8 cellular contexts compared by ENCODE assay signal in the genomic region with DNA sequence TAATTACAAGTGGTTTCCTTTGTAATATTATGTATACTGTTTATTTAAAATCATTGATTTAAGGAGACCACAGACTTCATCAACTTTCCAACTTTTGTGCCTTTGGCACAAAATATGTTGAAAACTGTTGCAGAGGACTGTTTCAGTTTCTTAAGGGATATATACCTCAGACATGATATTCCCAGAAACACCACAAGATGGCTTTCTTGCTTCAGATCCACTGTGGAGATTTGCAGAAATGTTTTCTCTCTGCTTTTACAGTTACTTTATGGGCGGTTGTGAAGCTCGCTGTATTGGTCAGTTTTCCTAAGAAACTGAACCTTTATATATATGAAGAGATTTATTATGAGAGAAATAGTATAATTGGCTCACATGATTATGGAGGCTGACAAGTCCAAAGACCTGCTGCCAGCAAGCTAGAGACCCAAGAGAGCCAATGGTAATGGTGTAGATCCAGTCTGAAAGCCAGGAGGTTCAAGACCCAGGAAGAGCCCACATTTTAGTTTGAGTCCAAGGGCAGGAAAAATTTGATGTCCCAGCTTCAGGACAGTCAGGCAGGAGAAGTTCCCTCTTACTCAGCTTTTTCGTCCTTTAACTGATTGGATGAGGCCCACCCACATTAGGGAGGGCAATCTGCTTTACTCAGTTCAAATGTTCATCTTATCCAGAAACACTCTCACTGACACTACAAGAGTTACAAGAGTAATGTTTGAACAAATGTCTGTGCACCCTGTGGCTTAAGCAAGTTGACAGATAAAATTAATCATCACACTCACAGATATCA. TPM values are rescaled to one million over a fixed set of nuclear protein-coding genes. Genes with fewer than 3 reads are reported as not detected.
A peak's percentile ranks its signal among the peaks of the same experiment; 100 is the strongest.
DNase-seq lines count a peak whose midpoint lies in the region; ATAC-seq and TF ChIP-seq lines count a peak whose summit lies in the region.

No MANE protein-coding gene starts in this region.

- POLR2A ChIA-PET in activated CD8-positive, alpha-beta T cell treated with anti-CD3 and anti-CD28 coated beads for 36 hours (lab: Charles Lee), result interaction anchor here (1.0 kb wide), 1 partner anchor 15 kb away, joined by 3 read pairs; no protein-coding TSS in a partner anchor

- ATAC-seq in GM18907 (IDR thresholded peaks at IDR 0.05; ENCODE audit: unreplicated experiment) (peak; percentile 60), HG03045 (IDR thresholded peaks at IDR 0.05; ENCODE audit: unreplicated experiment) (no peak)
- no peak for ATAC-seq in activated CD8-positive, alpha-beta T cell treated with anti-CD3 and anti-CD28 coated beads for 36 hours
- no peak for ATAC-seq in stimulated activated memory B cell treated with anti-CD40 and anti-IgM and Interleukin-4, amounts not matched to agents 10 μg/mL and 1 μg/mL and 100 μg/mL, for 72 hours

- H3K4me1 Mint-ChIP-seq in brain, result no peaks in the 10 kb centered on the region
- no peaks in the 10 kb centered on the region for H3K4me1 Mint-ChIP-seq in activated CD8-positive, alpha-beta T cell treated with anti-CD3 and anti-CD28 coated beads for 36 hours (ENCODE audit: low read depth)
- H3K4me1 Mint-ChIP-seq in stimulated activated memory B cell treated with anti-CD40 and anti-IgM and Interleukin-4, amounts not matched to agents 10 μg/mL and 1 μg/mL and 100 μg/mL, for 72 hours, result no peaks in the 10 kb centered on the region

- DNase-seq in AG09319 (ENCODE audit: extremely low read depth, low read depth) (peak; percentile 16), NAMALWA (ENCODE audit: low spot score) (peak; percentile 48), kidney tubule cell (ENCODE audit: low spot score) (peak; percentile 54)
- no peak for DNase-seq in activated CD8-positive, alpha-beta T cell treated with anti-CD3 and anti-CD28 coated beads for 36 hours

- H3K27me3 Mint-ChIP-seq in brain, result no peaks in the 10 kb centered on the region
- no peaks in the 10 kb centered on the region for H3K27me3 Mint-ChIP-seq in activated CD8-positive, alpha-beta T cell treated with anti-CD3 and anti-CD28 coated beads for 36 hours
- no peaks in the 10 kb centered on the region for H3K27me3 Mint-ChIP-seq in stimulated activated memory B cell treated with anti-CD40 and anti-IgM and Interleukin-4, amounts not matched to agents 10 μg/mL and 1 μg/mL and 100 μg/mL, for 72 hours

- CTCF ChIA-PET in activated CD8-positive, alpha-beta T cell treated with anti-CD3 and anti-CD28 coated beads for 36 hours (lab: Charles Lee), result interaction anchor here (1.0 to 1.6 kb wide), 2 partner anchors 19 to 44 kb away, joined by 3 read pairs; no protein-coding TSS in a partner anchor

- H3K9me3 Mint-ChIP-seq in brain, result peaks cover 0 to 5% (median 3%) of the 10 kb centered on the region in 5 experiments
- H3K9me3 Mint-ChIP-seq in activated CD8-positive, alpha-beta T cell treated with anti-CD3 and anti-CD28 coated beads for 36 hours, result no peaks in the 10 kb centered on the region
- H3K9me3 Mint-ChIP-seq in stimulated activated memory B cell treated with anti-CD40 and anti-IgM and Interleukin-4, amounts not matched to agents 10 μg/mL and 1 μg/mL and 100 μg/mL, for 72 hours, result no peaks in the 10 kb centered on the region

- no peak overlapping the region for H3K27ac Mint-ChIP-seq in brain
- no peak overlapping the region for H3K27ac Mint-ChIP-seq in activated CD8-positive, alpha-beta T cell treated with anti-CD3 and anti-CD28 coated beads for 36 hours
- no peak overlapping the region for H3K27ac Mint-ChIP-seq in stimulated activated memory B cell treated with anti-CD40 and anti-IgM and Interleukin-4, amounts not matched to agents 10 μg/mL and 1 μg/mL and 100 μg/mL, for 72 hours

- no peak overlapping the region for H3K4me3 Mint-ChIP-seq in brain
- H3K4me3 Mint-ChIP-seq in activated CD8-positive, alpha-beta T cell treated with anti-CD3 and anti-CD28 coated beads for 36 hours, result no peak overlapping the region
- no peak overlapping the region for H3K4me3 Mint-ChIP-seq in stimulated activated memory B cell treated with anti-CD40 and anti-IgM and Interleukin-4, amounts not matched to agents 10 μg/mL and 1 μg/mL and 100 μg/mL, for 72 hours

- peak; percentile 68 for TF ChIP-seq CTCF in AG09319 (IDR thresholded peaks at IDR 0.05; ENCODE audit: low read depth, low read length)
- peak; percentile 67 to 76 for TF ChIP-seq CTCF in brain (conservative IDR thresholded peaks at IDR 0.05)
- TF ChIP-seq CTCF in activated CD8-positive, alpha-beta T cell treated with anti-CD3 and anti-CD28 coated beads for 36 hours (IDR thresholded peaks at IDR 0.05), result no peak

- intact Hi-C loops in activated CD8-positive, alpha-beta T cell treated with anti-CD3 and anti-CD28 coated beads for 36 hours (cut with micrococcal nuclease), result no loop called here

- H3K36me3 Mint-ChIP-seq in brain, result no peaks in the 10 kb centered on the region
- no peaks in the 10 kb centered on the region for H3K36me3 Mint-ChIP-seq in activated CD8-positive, alpha-beta T cell treated with anti-CD3 and anti-CD28 coated beads for 36 hours (ENCODE audit: low read depth)
- H3K36me3 Mint-ChIP-seq in stimulated activated memory B cell treated with anti-CD40 and anti-IgM and Interleukin-4, amounts not matched to agents 10 μg/mL and 1 μg/mL and 100 μg/mL, for 72 hours, result no peaks in the 10 kb centered on the region

RNA-seq across cellular contexts. Expression of gene ME1, which starts 12.8 kb away (rescaled TPM):
- polyA plus RNA-seq in brain (ENCODE audit: insufficient read depth, low read depth, low replicate concordance), result 4.5 TPM
- total RNA-seq in activated CD8-positive, alpha-beta T cell treated with anti-CD3 and anti-CD28 coated beads for 36 hours, result under 1 TPM; 0.25 to 0.49 TPM
